17 cellular contexts compared by ENCODE assay signal in the genomic region with DNA sequence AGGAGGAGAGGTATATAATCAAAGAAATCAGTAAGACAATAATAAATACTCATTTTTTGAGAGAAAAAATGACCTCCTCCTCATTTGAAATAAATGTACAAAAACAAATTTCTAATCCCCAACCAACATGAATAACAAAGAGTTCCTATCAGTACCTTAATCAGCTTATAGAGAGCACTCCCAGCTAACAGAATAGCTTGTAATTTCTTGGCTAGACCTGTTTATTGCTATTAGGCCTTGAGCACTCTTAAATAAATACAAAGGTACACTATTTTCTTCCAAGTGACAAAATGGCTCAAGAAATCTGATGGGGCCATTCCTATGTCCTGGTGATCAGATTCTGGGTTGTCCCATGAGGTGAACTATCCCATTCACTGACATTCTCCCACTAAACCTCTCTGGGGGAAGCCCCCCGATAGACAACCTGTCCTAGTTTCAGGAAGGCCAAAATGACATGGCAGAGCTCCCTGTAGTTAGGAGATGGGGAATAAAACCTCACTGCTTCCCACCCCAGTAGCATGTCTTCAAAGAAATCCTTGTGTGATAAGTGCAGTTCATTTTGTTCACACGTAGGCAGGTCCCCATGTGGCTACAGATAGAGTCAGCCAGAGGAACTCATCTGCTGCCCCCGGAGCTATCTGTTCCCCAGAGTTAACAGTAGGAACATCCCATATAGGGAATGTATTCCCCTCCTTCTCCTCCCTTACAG.
DNase-seq lines count a peak whose midpoint lies in the region; ATAC-seq, FAIRE-seq and TF ChIP-seq lines count a peak whose summit lies in the region.
"Had no signal": no experiment of that assay in that cellular context is flagged by ENCODE, and none has a peak within 500 bp of the region (broad histone marks: within the 10 kb centered on the region; RNA-seq: fewer than 3 reads in every experiment).

No MANE protein-coding gene starts in this region.

- no peaks in the 10 kb centered on the region for H3K27me3 Mint-ChIP-seq in astrocyte (ENCODE audit: low read depth, unreplicated experiment)

- no peaks in the 10 kb centered on the region for H3K9me3 ChIP-seq in right cardiac atrium (ENCODE audit: control insufficient read depth, low read length)
- no peaks in the 10 kb centered on the region for H3K9me3 ChIP-seq in astrocyte (ENCODE audit: insufficient read depth, low read depth, low read length)
- no peaks in the 10 kb centered on the region for H3K9me3 ChIP-seq in mesenchymal stem cell (ENCODE audit: control insufficient read depth, low read length)
- H3K9me3 ChIP-seq: Caco-2, esophagus muscularis mucosa had no signal

- H3K4me1 ChIP-seq in right cardiac atrium (ENCODE audit: control insufficient read depth, insufficient read depth, low read length) (peaks cover 20% of the 10 kb centered on the region), astrocyte (ENCODE audit: insufficient read depth, low read length) (peaks cover 19% of the 10 kb centered on the region), mesenchymal stem cell (ENCODE audit: control insufficient read depth, insufficient read depth, low read depth, low read length) (peaks cover 4% of the 10 kb centered on the region)

- peaks cover 2% of the 10 kb centered on the region for H3K36me3 Mint-ChIP-seq in astrocyte (ENCODE audit: low read depth, unreplicated experiment)

- no peaks in the 10 kb centered on the region for H3K9me3 Mint-ChIP-seq in astrocyte (ENCODE audit: unreplicated experiment)

- no peak overlapping the region for H2AK5ac ChIP-seq in mesenchymal stem cell (ENCODE audit: low read length, severe bottlenecking)

- H3K14ac ChIP-seq in mesenchymal stem cell (ENCODE audit: low read length in 2 of 2) = no peak overlapping the region

- peak overlapping the region; percentile 68 for H2BK120ac ChIP-seq in mesenchymal stem cell (ENCODE audit: low read depth, low read length)

- H2AFZ ChIP-seq in astrocyte (ENCODE audit: low read depth, low read length) (no peak overlapping the region), mesenchymal stem cell (ENCODE audit: low read depth, low read length) (no peak overlapping the region)

- peak overlapping the region; percentile 31 to 43 for H3K4ac ChIP-seq in mesenchymal stem cell (ENCODE audit: low read depth in 1 of 2, low read length in 2 of 2)

- H3K18ac ChIP-seq in mesenchymal stem cell (ENCODE audit: low read depth in 1 of 2, low read length in 2 of 2) = peak overlapping the region; percentile 67 to 79

- no peak for TF ChIP-seq POLR2A in GM18505 (IDR thresholded peaks at IDR 0.05; ENCODE audit: borderline replicate concordance, extremely low read depth, insufficient read depth, insufficient read length)

- intact Hi-C loops in right cardiac atrium (cut with DNase I) = no loop called here
- intact Hi-C loops in cardiac septum (cut with DNase I) = no loop called here

- no peak for TF ChIP-seq CTCF in astrocyte (IDR thresholded peaks at IDR 0.05; ENCODE audit: insufficient read depth, low read depth, low read length)

- H3K27ac ChIP-seq in right cardiac atrium (ENCODE audit: low read length) (peak overlapping the region; percentile 62), astrocyte (ENCODE audit: low read depth, low read length) (peak overlapping the region; percentile 54), mesenchymal stem cell (ENCODE audit: low read length, poor library complexity, severe bottlenecking) (no peak overlapping the region)

- H3K4me1 Mint-ChIP-seq in astrocyte (ENCODE audit: low read depth, unreplicated experiment) = peaks cover 27% of the 10 kb centered on the region

- H4K8ac ChIP-seq in mesenchymal stem cell (ENCODE audit: low read length) = peak overlapping the region; percentile 70

- no peak overlapping the region for H3K4me3 Mint-ChIP-seq in astrocyte (ENCODE audit: unreplicated experiment)

- H3K79me1 ChIP-seq in mesenchymal stem cell (replicated peaks; ENCODE audit: low read length, poor library complexity, severe bottlenecking) = no peaks in the 10 kb centered on the region

- H4K91ac ChIP-seq in mesenchymal stem cell (ENCODE audit: low read length) = no peak overlapping the region

- ATAC-seq in right cardiac atrium (no peak), GM18505 (IDR thresholded peaks at IDR 0.05; ENCODE audit: unreplicated experiment) (no peak), HG02973 (IDR thresholded peaks at IDR 0.05; ENCODE audit: unreplicated experiment) (no peak)

- no peak overlapping the region for H2BK5ac ChIP-seq in mesenchymal stem cell (ENCODE audit: low read depth, low read length, poor library complexity, severe bottlenecking)

- 70% methylated on average over 3 of the region's 3 CpGs for WGBS in right cardiac atrium
- 99% methylated on average over 3 of the region's 3 CpGs for WGBS in mesenchymal stem cell

- no peak overlapping the region for H2BK15ac ChIP-seq in mesenchymal stem cell (ENCODE audit: low read depth, poor library complexity, severe bottlenecking)

- no peaks in the 10 kb centered on the region for H3K36me3 ChIP-seq in astrocyte (ENCODE audit: insufficient read depth, low read length)
- H3K36me3 ChIP-seq in mesenchymal stem cell (ENCODE audit: control insufficient read depth in 1 of 2, insufficient read depth in 2 of 2, low read depth in 1 of 2, low read length in 2 of 2) = peaks cover 0 to 2% of the 10 kb centered on the region in 2 experiments
- H3K36me3 ChIP-seq: esophagus muscularis mucosa had no signal

- no peak overlapping the region for H3K23ac ChIP-seq in mesenchymal stem cell (ENCODE audit: low read length in 2 of 2)

- H3K4me3 ChIP-seq in right cardiac atrium (ENCODE audit: low read length) (no peak overlapping the region), astrocyte (ENCODE audit: insufficient read depth, low read depth, low read length) (no peak overlapping the region), mesenchymal stem cell (ENCODE audit: insufficient read depth in 1 of 2, low read depth in 1 of 2, low read length in 2 of 2) (no peak overlapping the region)
- H3K4me3 ChIP-seq: esophagus muscularis mucosa had no signal

- H3K27me3 ChIP-seq in right cardiac atrium (ENCODE audit: control insufficient read depth, insufficient read depth) = no peaks in the 10 kb centered on the region
- H3K27me3 ChIP-seq in astrocyte (ENCODE audit: insufficient read depth, low read length) = no peaks in the 10 kb centered on the region
- H3K27me3 ChIP-seq in mesenchymal stem cell (ENCODE audit: control insufficient read depth in 1 of 2, insufficient read depth in 1 of 2, low read length in 2 of 2) = no peaks in the 10 kb centered on the region
- H3K27me3 ChIP-seq: esophagus muscularis mucosa had no signal

- no peak for DNase-seq in right cardiac atrium
- DNase-seq in cardiac septum (ENCODE audit: low spot score) = no peak
- no peak for DNase-seq in astrocyte (ENCODE audit: low read depth)
- no peak for DNase-seq in mesenchymal stem cell
- DNase-seq in NCI-H748 treated with DMSO at 0.1 percent for 48 hours (lab: John Stamatoyannopoulos, UW) = no peak
- DNase-seq in NCI-H446 (lab: John Stamatoyannopoulos, UW) = no peak
- DNase-seq: activated CD4-positive, alpha-beta T cell treated with anti-CD3 and anti-CD28 coated beads, Interleukin-2, amount 50 U/mL, for 4 hours; activated naive CD4-positive, alpha-beta T cell treated with anti-CD3 and anti-CD28 coated beads, Interleukin-2, amount 50 U/mL, for 16 hours; Caco-2; kidney; MM.1S; NCI-H2029; retina had no signal

- H2BK12ac ChIP-seq in mesenchymal stem cell (ENCODE audit: low read length in 2 of 2) = peak overlapping the region; percentile 73 to 90

- no peaks in the 10 kb centered on the region for H4K20me1 ChIP-seq in astrocyte (ENCODE audit: insufficient read depth, low read length)

- H3K4me2 ChIP-seq in astrocyte (ENCODE audit: low read length) = peak overlapping the region; percentile 78
- no peak overlapping the region for H3K4me2 ChIP-seq in mesenchymal stem cell (ENCODE audit: low read length, poor library complexity, severe bottlenecking)

- no peaks in the 10 kb centered on the region for H3K79me2 ChIP-seq in astrocyte (ENCODE audit: insufficient read depth, low read length)

- H3K9ac ChIP-seq in astrocyte (ENCODE audit: low read length) (no peak overlapping the region), mesenchymal stem cell (ENCODE audit: low read length) (peak overlapping the region; percentile 86)

- no peak for FAIRE-seq in astrocyte (lab: Jason Lieb, UNC)
- FAIRE-seq: kidney, RCC 7860 had no signal

- H3K27ac Mint-ChIP-seq in astrocyte (ENCODE audit: unreplicated experiment) = no peak overlapping the region
